In genomic region chr5:16735092-16735970, GRCh38 we compare ENCODE assay signal across 1 cellular context.
A peak's percentile ranks its signal among the peaks of the same experiment; 100 is the strongest.
TF ChIP-seq lines count a peak whose summit lies in the region.

No MANE protein-coding gene starts in this region.

TF ChIP-seq in HepG2, 621 proteins besides CTCF, POLR2A, EP300 and RAD21 (continued from another document):
- TF ChIP-seq NR2C2 (CRISPR knock-in tag; IDR thresholded peaks at IDR 0.05; ENCODE audit: borderline replicate concordance), result peak; percentile 43; the same call in 1 of the 2 replicates
- no peak for TF ChIP-seq SNAI1 (CRISPR knock-in tag; IDR thresholded peaks at IDR 0.05; ENCODE audit: borderline replicate concordance)
- TF ChIP-seq ETV6 (CRISPR knock-in tag; conservative IDR thresholded peaks at IDR 0.05), result no peak
- TF ChIP-seq ZNF343 (CRISPR knock-in tag; IDR thresholded peaks at IDR 0.05), result no peak
- TF ChIP-seq RARA (CRISPR knock-in tag; IDR thresholded peaks at IDR 0.05), result peak; percentile 40
- no peak for TF ChIP-seq PCBP1 (IDR thresholded peaks at IDR 0.05; ENCODE audit: borderline replicate concordance, low read depth, low read length)
- no peak for TF ChIP-seq ZNF280B (CRISPR knock-in tag; IDR thresholded peaks at IDR 0.05; ENCODE audit: borderline replicate concordance)
- TF ChIP-seq RXRB (CRISPR knock-in tag; IDR thresholded peaks at IDR 0.05; ENCODE audit: borderline replicate concordance), result peak; percentile 35; the same call in 1 of the 2 replicates
- no peak for TF ChIP-seq EED (CRISPR knock-in tag; IDR thresholded peaks at IDR 0.05)
- TF ChIP-seq ZNF414 (CRISPR knock-in tag; IDR thresholded peaks at IDR 0.05), result 0 out of 2 replicates have a peak, but pooled peaks have one; percentile 39
- TF ChIP-seq NR2F6 (IDR thresholded peaks at IDR 0.05), result peak; percentile 28; the same call in 1 of the 2 replicates
- peak; percentile 29; the same call in 1 of the 2 replicates for TF ChIP-seq NR2F6 (CRISPR knock-in tag; IDR thresholded peaks at IDR 0.05)
- no peak for TF ChIP-seq CREB1 (IDR thresholded peaks at IDR 0.05)
- TF ChIP-seq CREB1 (CRISPR knock-in tag; IDR thresholded peaks at IDR 0.05), result no peak
- TF ChIP-seq, protein P1, sequence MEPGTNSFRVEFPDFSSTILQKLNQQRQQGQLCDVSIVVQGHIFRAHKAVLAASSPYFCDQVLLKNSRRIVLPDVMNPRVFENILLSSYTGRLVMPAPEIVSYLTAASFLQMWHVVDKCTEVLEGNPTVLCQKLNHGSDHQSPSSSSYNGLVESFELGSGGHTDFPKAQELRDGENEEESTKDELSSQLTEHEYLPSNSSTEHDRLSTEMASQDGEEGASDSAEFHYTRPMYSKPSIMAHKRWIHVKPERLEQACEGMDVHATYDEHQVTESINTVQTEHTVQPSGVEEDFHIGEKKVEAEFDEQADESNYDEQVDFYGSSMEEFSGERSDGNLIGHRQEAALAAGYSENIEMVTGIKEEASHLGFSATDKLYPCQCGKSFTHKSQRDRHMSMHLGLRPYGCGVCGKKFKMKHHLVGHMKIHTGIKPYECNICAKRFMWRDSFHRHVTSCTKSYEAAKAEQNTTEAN (CRISPR knock-in tag; conservative IDR thresholded peaks at IDR 0.05), result no peak
- TF ChIP-seq TFAP4 (IDR thresholded peaks at IDR 0.05; ENCODE audit: borderline replicate concordance, low read depth), result peak; percentile 68; the same call in 1 of the 2 replicates
- 0 out of 2 replicates have a peak, but pooled peaks have one; percentile 16 for TF ChIP-seq HOXA3 (CRISPR knock-in tag; IDR thresholded peaks at IDR 0.05)
- TF ChIP-seq ZFY (CRISPR knock-in tag; IDR thresholded peaks at IDR 0.05), result peak; percentile 19; the same call in 1 of the 2 replicates
- no peak for TF ChIP-seq ZNF207 (IDR thresholded peaks at IDR 0.05; ENCODE audit: borderline replicate concordance)
- peak; percentile 91 for TF ChIP-seq GFI1 (CRISPR knock-in tag; IDR thresholded peaks at IDR 0.05; ENCODE audit: borderline replicate concordance)
- TF ChIP-seq MXD4 (CRISPR knock-in tag; IDR thresholded peaks at IDR 0.05), result no peak
- TF ChIP-seq ZNF749 (CRISPR knock-in tag; IDR thresholded peaks at IDR 0.05; ENCODE audit: borderline replicate concordance), result no peak
- no peak for TF ChIP-seq GTF3A (CRISPR knock-in tag; conservative IDR thresholded peaks at IDR 0.05)
- TF ChIP-seq, protein P2, sequence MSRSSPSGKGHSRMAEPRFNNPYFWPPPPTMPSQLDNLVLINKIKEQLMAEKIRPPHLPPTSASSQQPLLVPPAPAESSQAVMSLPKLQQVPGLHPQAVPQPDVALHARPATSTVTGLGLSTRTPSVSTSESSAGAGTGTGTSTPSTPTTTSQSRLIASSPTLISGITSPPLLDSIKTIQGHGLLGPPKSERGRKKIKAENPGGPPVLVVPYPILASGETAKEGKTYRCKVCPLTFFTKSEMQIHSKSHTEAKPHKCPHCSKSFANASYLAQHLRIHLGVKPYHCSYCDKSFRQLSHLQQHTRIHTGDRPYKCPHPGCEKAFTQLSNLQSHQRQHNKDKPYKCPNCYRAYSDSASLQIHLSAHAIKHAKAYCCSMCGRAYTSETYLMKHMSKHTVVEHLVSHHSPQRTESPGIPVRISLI (CRISPR knock-in tag; IDR thresholded peaks at IDR 0.05; ENCODE audit: borderline replicate concordance), result peak; percentile 71; the same call in 1 of the 2 replicates
- TF ChIP-seq ZNF30 (CRISPR knock-in tag; IDR thresholded peaks at IDR 0.05), result peak; percentile 15; the same call in 1 of the 2 replicates
- TF ChIP-seq GPBP1L1 (CRISPR knock-in tag; IDR thresholded peaks at IDR 0.05), result no peak
- TF ChIP-seq NONO (IDR thresholded peaks at IDR 0.05), result no peak
- TF ChIP-seq NONO (CRISPR knock-in tag; conservative IDR thresholded peaks at IDR 0.05), result no peak
- TF ChIP-seq, protein P3, sequence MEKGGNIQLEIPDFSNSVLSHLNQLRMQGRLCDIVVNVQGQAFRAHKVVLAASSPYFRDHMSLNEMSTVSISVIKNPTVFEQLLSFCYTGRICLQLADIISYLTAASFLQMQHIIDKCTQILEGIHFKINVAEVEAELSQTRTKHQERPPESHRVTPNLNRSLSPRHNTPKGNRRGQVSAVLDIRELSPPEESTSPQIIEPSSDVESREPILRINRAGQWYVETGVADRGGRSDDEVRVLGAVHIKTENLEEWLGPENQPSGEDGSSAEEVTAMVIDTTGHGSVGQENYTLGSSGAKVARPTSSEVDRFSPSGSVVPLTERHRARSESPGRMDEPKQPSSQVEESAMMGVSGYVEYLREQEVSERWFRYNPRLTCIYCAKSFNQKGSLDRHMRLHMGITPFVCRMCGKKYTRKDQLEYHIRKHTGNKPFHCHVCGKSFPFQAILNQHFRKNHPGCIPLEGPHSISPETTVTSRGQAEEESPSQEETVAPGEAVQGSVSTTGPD (CRISPR knock-in tag; IDR thresholded peaks at IDR 0.05), result 0 out of 2 replicates have a peak, but pooled peaks have one; percentile 25
- no peak for TF ChIP-seq ZNF580 (CRISPR knock-in tag; IDR thresholded peaks at IDR 0.05; ENCODE audit: borderline replicate concordance, low read depth)
- TF ChIP-seq PHF20 (CRISPR knock-in tag; IDR thresholded peaks at IDR 0.05), result 0 out of 2 replicates have a peak, but pooled peaks have one; percentile 12
- 0 out of 2 replicates have a peak, but pooled peaks have one; percentile 12 for TF ChIP-seq ZMYM3 (CRISPR knock-in tag; IDR thresholded peaks at IDR 0.05)
- TF ChIP-seq GATAD2A (CRISPR knock-in tag; IDR thresholded peaks at IDR 0.05), result peak; percentile 36; the same call in 1 of the 2 replicates
- TF ChIP-seq ZNF121 (CRISPR knock-in tag; IDR thresholded peaks at IDR 0.05), result peak; percentile 99
- no peak for TF ChIP-seq CHCHD3 (CRISPR knock-in tag; IDR thresholded peaks at IDR 0.05)
- peak; percentile 35 for TF ChIP-seq HNF4A (CRISPR knock-in tag; IDR thresholded peaks at IDR 0.05)
- TF ChIP-seq ZNF556 (CRISPR knock-in tag; IDR thresholded peaks at IDR 0.05; ENCODE audit: borderline replicate concordance), result peak; percentile 15; the same call in 1 of the 2 replicates
- peak; percentile 59; the same call in 1 of the 2 replicates for TF ChIP-seq ZBTB7B (CRISPR knock-in tag; IDR thresholded peaks at IDR 0.05)
- TF ChIP-seq ZKSCAN5 (CRISPR knock-in tag; IDR thresholded peaks at IDR 0.05), result no peak
- TF ChIP-seq ZNF234 (CRISPR knock-in tag; conservative IDR thresholded peaks at IDR 0.05), result no peak
- TF ChIP-seq ZNF501 (CRISPR knock-in tag; IDR thresholded peaks at IDR 0.05), result no peak
- TF ChIP-seq KLF6 (CRISPR knock-in tag; IDR thresholded peaks at IDR 0.05), result no peak
- TF ChIP-seq PHF21A (CRISPR knock-in tag; IDR thresholded peaks at IDR 0.05), result peak; percentile 4; the same call in 1 of the 2 replicates
- TF ChIP-seq MIER3 (CRISPR knock-in tag; IDR thresholded peaks at IDR 0.05; ENCODE audit: borderline replicate concordance), result no peak
- TF ChIP-seq, protein P4, sequence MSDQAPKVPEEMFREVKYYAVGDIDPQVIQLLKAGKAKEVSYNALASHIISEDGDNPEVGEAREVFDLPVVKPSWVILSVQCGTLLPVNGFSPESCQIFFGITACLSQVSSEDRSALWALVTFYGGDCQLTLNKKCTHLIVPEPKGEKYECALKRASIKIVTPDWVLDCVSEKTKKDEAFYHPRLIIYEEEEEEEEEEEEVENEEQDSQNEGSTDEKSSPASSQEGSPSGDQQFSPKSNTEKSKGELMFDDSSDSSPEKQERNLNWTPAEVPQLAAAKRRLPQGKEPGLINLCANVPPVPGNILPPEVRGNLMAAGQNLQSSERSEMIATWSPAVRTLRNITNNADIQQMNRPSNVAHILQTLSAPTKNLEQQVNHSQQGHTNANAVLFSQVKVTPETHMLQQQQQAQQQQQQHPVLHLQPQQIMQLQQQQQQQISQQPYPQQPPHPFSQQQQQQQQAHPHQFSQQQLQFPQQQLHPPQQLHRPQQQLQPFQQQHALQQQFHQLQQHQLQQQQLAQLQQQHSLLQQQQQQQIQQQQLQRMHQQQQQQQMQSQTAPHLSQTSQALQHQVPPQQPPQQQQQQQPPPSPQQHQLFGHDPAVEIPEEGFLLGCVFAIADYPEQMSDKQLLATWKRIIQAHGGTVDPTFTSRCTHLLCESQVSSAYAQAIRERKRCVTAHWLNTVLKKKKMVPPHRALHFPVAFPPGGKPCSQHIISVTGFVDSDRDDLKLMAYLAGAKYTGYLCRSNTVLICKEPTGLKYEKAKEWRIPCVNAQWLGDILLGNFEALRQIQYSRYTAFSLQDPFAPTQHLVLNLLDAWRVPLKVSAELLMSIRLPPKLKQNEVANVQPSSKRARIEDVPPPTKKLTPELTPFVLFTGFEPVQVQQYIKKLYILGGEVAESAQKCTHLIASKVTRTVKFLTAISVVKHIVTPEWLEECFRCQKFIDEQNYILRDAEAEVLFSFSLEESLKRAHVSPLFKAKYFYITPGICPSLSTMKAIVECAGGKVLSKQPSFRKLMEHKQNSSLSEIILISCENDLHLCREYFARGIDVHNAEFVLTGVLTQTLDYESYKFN (CRISPR knock-in tag; conservative IDR thresholded peaks at IDR 0.05), result peak; percentile 43
- TF ChIP-seq TSC22D2 (CRISPR knock-in tag; IDR thresholded peaks at IDR 0.05; ENCODE audit: borderline replicate concordance), result no peak
- TF ChIP-seq, protein P5, sequence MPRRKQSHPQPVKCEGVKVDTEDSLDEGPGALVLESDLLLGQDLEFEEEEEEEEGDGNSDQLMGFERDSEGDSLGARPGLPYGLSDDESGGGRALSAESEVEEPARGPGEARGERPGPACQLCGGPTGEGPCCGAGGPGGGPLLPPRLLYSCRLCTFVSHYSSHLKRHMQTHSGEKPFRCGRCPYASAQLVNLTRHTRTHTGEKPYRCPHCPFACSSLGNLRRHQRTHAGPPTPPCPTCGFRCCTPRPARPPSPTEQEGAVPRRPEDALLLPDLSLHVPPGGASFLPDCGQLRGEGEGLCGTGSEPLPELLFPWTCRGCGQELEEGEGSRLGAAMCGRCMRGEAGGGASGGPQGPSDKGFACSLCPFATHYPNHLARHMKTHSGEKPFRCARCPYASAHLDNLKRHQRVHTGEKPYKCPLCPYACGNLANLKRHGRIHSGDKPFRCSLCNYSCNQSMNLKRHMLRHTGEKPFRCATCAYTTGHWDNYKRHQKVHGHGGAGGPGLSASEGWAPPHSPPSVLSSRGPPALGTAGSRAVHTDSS (CRISPR knock-in tag; conservative IDR thresholded peaks at IDR 0.05), result no peak
- TF ChIP-seq NCOA1 (CRISPR knock-in tag; IDR thresholded peaks at IDR 0.05), result 0 out of 2 replicates have a peak, but pooled peaks have one; percentile 51
